10 cellular contexts compared by ENCODE assay signal in genomic region chr7:114083714-114084113, GRCh38.
DNase-seq lines count a peak whose midpoint lies in the region; ATAC-seq, FAIRE-seq and TF ChIP-seq lines count a peak whose summit lies in the region.
"Had no signal": no experiment of that assay in that cellular context is flagged by ENCODE, and none has a peak within 500 bp of the region (broad histone marks: within the 10 kb centered on the region; RNA-seq: fewer than 3 reads in every experiment).

No MANE protein-coding gene starts in this region.

- no peak overlapping the region for H3K27ac Mint-ChIP-seq in activated T-cell treated with anti-CD3 and anti-CD28 coated beads, Interleukin-2, amount 50 U/mL, for 24 hours
- H3K27ac Mint-ChIP-seq in astrocyte (ENCODE audit: unreplicated experiment): no peak overlapping the region
- H3K27ac Mint-ChIP-seq: activated naive CD4-positive, alpha-beta T cell treated with anti-CD3 and anti-CD28 coated beads, Interleukin-2, amount 50 U/mL, for 24 hours had no signal

- H3K79me2 ChIP-seq in astrocyte (ENCODE audit: insufficient read depth, low read length): no peaks in the 10 kb centered on the region

- in situ Hi-C loops in HAP-1 (cut with MboI; ENCODE audit: low sequenced_read_pairs): loop anchor here (25.0 kb wide), 1 partner anchor 579 kb away; no protein-coding TSS in a partner anchor

- no peak overlapping the region for H3K27ac ChIP-seq in astrocyte (ENCODE audit: low read depth, low read length)
- H3K27ac ChIP-seq in liver (ENCODE audit: low read depth in 1 of 2, low read length in 2 of 2): peak overlapping the region; percentile 92 to 94
- peak overlapping the region; percentile 95 to 96 for H3K27ac ChIP-seq in thoracic aorta

- H3K27me3 ChIP-seq in astrocyte (ENCODE audit: insufficient read depth, low read length): peaks cover 28% of the 10 kb centered on the region
- peaks cover 0 to 3% (median 0%) of the 10 kb centered on the region in 4 donors for H3K27me3 ChIP-seq in liver (ENCODE audit: control insufficient read depth in 4 of 4, insufficient read depth in 4 of 4, low read length in 3 of 4)
- no peaks in the 10 kb centered on the region for H3K27me3 ChIP-seq in thoracic aorta (replicated peaks; ENCODE audit: insufficient read depth)
- peaks cover 56% of the 10 kb centered on the region for H3K27me3 ChIP-seq in HAP-1 (ENCODE audit: low read depth)

- no peak overlapping the region for H2AFZ ChIP-seq in astrocyte (ENCODE audit: low read depth, low read length)

- TF ChIP-seq RAD21 in liver (IDR thresholded peaks at IDR 0.05): no peak

- no peak for ATAC-seq in thoracic aorta (ENCODE audit: insufficient number of reproducible peaks, low FRiP score, low read depth)

- no peaks in the 10 kb centered on the region for H3K9me3 Mint-ChIP-seq in activated T-cell treated with anti-CD3 and anti-CD28 coated beads, Interleukin-2, amount 50 U/mL, for 24 hours
- no peaks in the 10 kb centered on the region for H3K9me3 Mint-ChIP-seq in astrocyte (ENCODE audit: unreplicated experiment)
- H3K9me3 Mint-ChIP-seq: activated naive CD4-positive, alpha-beta T cell treated with anti-CD3 and anti-CD28 coated beads, Interleukin-2, amount 50 U/mL, for 24 hours had no signal

- peaks cover 88% of the 10 kb centered on the region for H3K27me3 Mint-ChIP-seq in activated T-cell treated with anti-CD3 and anti-CD28 coated beads, Interleukin-2, amount 50 U/mL, for 24 hours
- H3K27me3 Mint-ChIP-seq in astrocyte (ENCODE audit: low read depth, unreplicated experiment): peaks cover 32% of the 10 kb centered on the region

- H3K36me3 ChIP-seq in astrocyte (ENCODE audit: insufficient read depth, low read length): no peaks in the 10 kb centered on the region
- H3K36me3 ChIP-seq in liver (ENCODE audit: control insufficient read depth in 4 of 4, insufficient read depth in 3 of 4, low read depth in 1 of 4, low read length in 3 of 4): no peaks in the 10 kb centered on the region
- H3K36me3 ChIP-seq in thoracic aorta: no peaks in the 10 kb centered on the region
- no peaks in the 10 kb centered on the region for H3K36me3 ChIP-seq in HAP-1 (replicated peaks)

- H3K9me3 ChIP-seq in astrocyte (ENCODE audit: insufficient read depth, low read depth, low read length) (peaks cover 4% of the 10 kb centered on the region), liver (ENCODE audit: control insufficient read depth in 4 of 4, low read length in 3 of 4) (no peaks in the 10 kb centered on the region), thoracic aorta (no peaks in the 10 kb centered on the region), HAP-1 (no peaks in the 10 kb centered on the region)

- no peak for FAIRE-seq in astrocyte (lab: Jason Lieb, UNC)

- H3K4me3 ChIP-seq in astrocyte (ENCODE audit: insufficient read depth, low read depth, low read length) (no peak overlapping the region), liver (ENCODE audit: low read depth in 1 of 3, low read length in 3 of 3) (peak overlapping the region; percentile 84 to 96 (median 95)), thoracic aorta (peak overlapping the region; percentile 79), HAP-1 (no peak overlapping the region)

- TF ChIP-seq CTCF in astrocyte (IDR thresholded peaks at IDR 0.05; ENCODE audit: insufficient read depth, low read depth, low read length) (no peak), liver (IDR thresholded peaks at IDR 0.05; ENCODE audit: low read depth, low read length, missing input control) (no peak), thoracic aorta (IDR thresholded peaks at IDR 0.05) (no peak)

- H3K4me2 ChIP-seq in astrocyte (ENCODE audit: low read length): peak overlapping the region; percentile 89

- peaks cover 44% of the 10 kb centered on the region for H3K4me1 Mint-ChIP-seq in activated T-cell treated with anti-CD3 and anti-CD28 coated beads, Interleukin-2, amount 50 U/mL, for 24 hours (ENCODE audit: low read depth)
- H3K4me1 Mint-ChIP-seq in astrocyte (ENCODE audit: low read depth, unreplicated experiment): peaks cover 2% of the 10 kb centered on the region

- 11% methylated on average over 14 of the region's 14 CpGs for WGBS in liver

- H3K4me3 Mint-ChIP-seq in activated T-cell treated with anti-CD3 and anti-CD28 coated beads, Interleukin-2, amount 50 U/mL, for 24 hours: peak overlapping the region; percentile 53
- H3K4me3 Mint-ChIP-seq in astrocyte (ENCODE audit: unreplicated experiment): peak overlapping the region; percentile 75

- H3K36me3 Mint-ChIP-seq in activated T-cell treated with anti-CD3 and anti-CD28 coated beads, Interleukin-2, amount 50 U/mL, for 24 hours (ENCODE audit: low read depth): no peaks in the 10 kb centered on the region
- no peaks in the 10 kb centered on the region for H3K36me3 Mint-ChIP-seq in astrocyte (ENCODE audit: low read depth, unreplicated experiment)
- H3K36me3 Mint-ChIP-seq: activated naive CD4-positive, alpha-beta T cell treated with anti-CD3 and anti-CD28 coated beads, Interleukin-2, amount 50 U/mL, for 24 hours had no signal

- H4K20me1 ChIP-seq in astrocyte (ENCODE audit: insufficient read depth, low read length): no peaks in the 10 kb centered on the region

- H3K9ac ChIP-seq in astrocyte (ENCODE audit: low read length): no peak overlapping the region
- peak overlapping the region in 1 of 2 donors; percentile 61 for H3K9ac ChIP-seq in liver (ENCODE audit: low read depth in 1 of 2, low read length in 2 of 2)

- H3K4me1 ChIP-seq in astrocyte (ENCODE audit: insufficient read depth, low read length) (peaks cover 23% of the 10 kb centered on the region), liver (ENCODE audit: control insufficient read depth in 4 of 4, insufficient read depth in 4 of 4, low read length in 3 of 4) (peaks cover 3 to 39% (median 24%) of the 10 kb centered on the region in 4 donors), thoracic aorta (ENCODE audit: control insufficient read depth in 1 of 2, low read depth in 2 of 2) (peaks cover 0 to 16% of the 10 kb centered on the region in 2 donors), HAP-1 (no peaks in the 10 kb centered on the region; the same call in 1 of the 2 replicates)

- DNase-seq in activated T-cell treated with anti-CD3 and anti-CD28 coated beads, Interleukin-2, amount 50 U/mL, for 24 hours: no peak
- no peak for DNase-seq in activated T-cell treated with anti-CD3 and anti-CD28 coated beads for 4 hours
- no peak for DNase-seq in astrocyte (ENCODE audit: low read depth)
- DNase-seq in thoracic aorta (ENCODE audit: low spot score): no peak
- no peak for DNase-seq in T-helper 9 cell
- no peak for DNase-seq in HAP-1 (ENCODE audit: low spot score in 2 of 2)
- no peak for DNase-seq in SHP77 (lab: John Stamatoyannopoulos, UW)
- DNase-seq: T-helper 1 cell had no signal

TF ChIP-seq in liver, 16 proteins besides CTCF, POLR2A, EP300 and RAD21:
- TF ChIP-seq NR2F2 (IDR thresholded peaks at IDR 0.05): no peak
- TF ChIP-seq ATF3 (IDR thresholded peaks at IDR 0.05): no peak
- TF ChIP-seq HNF4G (IDR thresholded peaks at IDR 0.05): no peak
- TF ChIP-seq FOXA2 (IDR thresholded peaks at IDR 0.05): no peak
- TF ChIP-seq RXRA (IDR thresholded peaks at IDR 0.05): no peak
- no peak for TF ChIP-seq JUND (IDR thresholded peaks at IDR 0.05)
- TF ChIP-seq TAF1 (conservative IDR thresholded peaks at IDR 0.05): no peak
- no peak for TF ChIP-seq REST (IDR thresholded peaks at IDR 0.05)
- TF ChIP-seq FOXA1 (IDR thresholded peaks at IDR 0.05): no peak
- no peak for TF ChIP-seq EGR1 (IDR thresholded peaks at IDR 0.05; ENCODE audit: low read depth in 2 of 2)

Comparison
In these comparisons a context has a peak if more than half of its experiments do, and no peak if none do; other contexts are left out.
1. H3K4me3 ChIP-seq: peak in liver (3 of 3) and thoracic aorta (single experiment); none in astrocyte (single experiment) and HAP-1 (single experiment).